19 cellular contexts compared by ENCODE assay signal in the genomic region with DNA sequence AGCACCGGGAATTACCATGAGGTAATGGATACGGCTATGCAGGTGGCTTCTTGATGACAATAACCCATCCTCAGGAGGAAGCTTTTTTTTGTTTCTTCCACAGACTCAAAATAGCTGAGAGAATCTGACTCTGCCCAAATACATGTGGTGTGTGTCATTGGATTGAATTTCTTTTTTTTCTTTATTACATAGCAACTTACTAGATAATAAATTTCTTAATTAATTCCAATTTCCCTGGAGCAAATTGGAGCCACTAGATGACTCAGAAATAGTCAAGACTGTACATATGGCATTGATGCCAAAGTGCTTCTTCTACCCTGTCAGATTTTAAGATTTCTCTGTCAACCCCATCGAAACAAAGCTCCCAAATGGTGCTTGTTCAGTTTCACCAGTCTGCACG. TPM values are rescaled to one million over a fixed set of nuclear protein-coding genes. Genes with fewer than 3 reads are reported as not detected.
DNase-seq lines count a peak whose midpoint lies in the region; ATAC-seq, FAIRE-seq and TF ChIP-seq lines count a peak whose summit lies in the region.
"Had no signal": no experiment of that assay in that cellular context is flagged by ENCODE, and none has a peak within 500 bp of the region (broad histone marks: within the 10 kb centered on the region; RNA-seq: fewer than 3 reads in every experiment).

No MANE protein-coding gene starts in this region.

- H3K9me3 Mint-ChIP-seq in nephron progenitor cell: no peaks in the 10 kb centered on the region

- no peak for TF ChIP-seq CTCF in HepG2 (CRISPR knock-in tag; IDR thresholded peaks at IDR 0.05)
- TF ChIP-seq CTCF in right lobe of liver (IDR thresholded peaks at IDR 0.05): no peak
- TF ChIP-seq CTCF in epithelial cell of esophagus (IDR thresholded peaks at IDR 0.05; ENCODE audit: insufficient read depth, low read depth, low read length, missing control alignments): no peak
- no peak for TF ChIP-seq CTCF in nephron progenitor cell (IDR thresholded peaks at IDR 0.05)

- no peak for ATAC-seq in HepG2
- ATAC-seq in right lobe of liver: no peak
- ATAC-seq in GM18502 (IDR thresholded peaks at IDR 0.05; ENCODE audit: poor library complexity, unreplicated experiment): no peak
- no peak for ATAC-seq in GM21576 (IDR thresholded peaks at IDR 0.05; ENCODE audit: unreplicated experiment)

- H3K9me3 ChIP-seq in HepG2 (ENCODE audit: low read length): no peaks in the 10 kb centered on the region
- no peaks in the 10 kb centered on the region for H3K9me3 ChIP-seq in right lobe of liver
- H3K9me3 ChIP-seq: BE2C, SJCRH30 had no signal

- H3K36me3 ChIP-seq in HepG2 (replicated peaks in 1 of 2; ENCODE audit: control insufficient read depth in 1 of 2, insufficient read depth in 2 of 2, low read length in 2 of 2) (no peaks in the 10 kb centered on the region), right lobe of liver (no peaks in the 10 kb centered on the region)
- H3K36me3 ChIP-seq: BE2C had no signal

- 70% methylated on average over 4 of the region's 4 CpGs for WGBS in HepG2 (ENCODE audit: low lambda C conversion rate)
- WGBS in right lobe of liver (ENCODE audit: insufficient coverage, low coverage, low lambda C conversion rate, missing lambda C conversion rate): 82% methylated on average over 4 of the region's 4 CpGs

- TF ChIP-seq EP300 in HepG2 (IDR thresholded peaks at IDR 0.05; ENCODE audit: low read depth in 2 of 2, low read length in 2 of 2) (no peak), HepG2 (CRISPR knock-in tag; IDR thresholded peaks at IDR 0.05; ENCODE audit: borderline replicate concordance) (no peak)

- CTCF ChIA-PET in HepG2 (lab: Yijun Ruan, JAX; ENCODE audit: low intra/inter-chr PET ratio, low total read pairs): no interaction called here

- H3K4me1 Mint-ChIP-seq in nephron progenitor cell: peaks cover 35% of the 10 kb centered on the region
- H3K4me1 Mint-ChIP-seq: CD8-positive, alpha-beta memory T cell had no signal

- no peak overlapping the region for H3K4me3 Mint-ChIP-seq in nephron progenitor cell
- H3K4me3 Mint-ChIP-seq: CD8-positive, alpha-beta memory T cell; H9 had no signal

- H3K4me2 ChIP-seq in HepG2 (ENCODE audit: low read depth, low read length): peak overlapping the region; percentile 47

- H3K9ac ChIP-seq in HepG2 (ENCODE audit: insufficient read depth, low read depth, low read length): peak overlapping the region; percentile 48

- peaks cover 11% of the 10 kb centered on the region for H3K27me3 Mint-ChIP-seq in nephron progenitor cell (ENCODE audit: low read depth, poor library complexity)

- no peak overlapping the region for H2AFZ ChIP-seq in HepG2 (ENCODE audit: low read length)

- no peaks in the 10 kb centered on the region for H3K79me2 ChIP-seq in HepG2 (ENCODE audit: insufficient read depth, low read length)

- H3K27me3 ChIP-seq in HepG2 (ENCODE audit: control insufficient read depth in 1 of 2, insufficient read depth in 2 of 2, low read length in 2 of 2) (no peaks in the 10 kb centered on the region), right lobe of liver (no peaks in the 10 kb centered on the region)
- H3K27me3 ChIP-seq: BE2C, SJCRH30 had no signal

- peak overlapping the region; percentile 86 for H3K27ac ChIP-seq in HepG2 (ENCODE audit: extremely low read length, insufficient read depth, low read length)
- H3K27ac ChIP-seq in right lobe of liver: no peak overlapping the region
- H3K27ac ChIP-seq: SJCRH30 had no signal

- TF ChIP-seq RAD21 in HepG2 (CRISPR knock-in tag; IDR thresholded peaks at IDR 0.05): no peak

- POLR2A ChIA-PET in HepG2 (lab: Yijun Ruan, JAX): interaction anchor here (0.6 to 1.0 kb wide), 2 partner anchors 8 to 9 kb away, joined by 3 read pairs; no protein-coding TSS in a partner anchor

- TF ChIP-seq POLR2A in HepG2 (IDR thresholded peaks at IDR 0.05; ENCODE audit: insufficient read depth in 1 of 2, low read depth in 2 of 2, low read length in 2 of 2) (no peak), right lobe of liver (IDR thresholded peaks at IDR 0.05) (no peak)

- H3K4me1 ChIP-seq in HepG2 (ENCODE audit: insufficient read depth, low read length): peaks cover 83% of the 10 kb centered on the region
- H3K4me1 ChIP-seq in right lobe of liver: peaks cover 0 to 14% (median 4%) of the 10 kb centered on the region in 4 donors
- H3K4me1 ChIP-seq: BE2C had no signal

- H3K4me3 ChIP-seq in HepG2 (replicated peaks in 1 of 3; ENCODE audit: insufficient read depth in 1 of 3, low read depth in 2 of 3, low read length in 3 of 3): no peak overlapping the region; a peak in 1 of 6 replicates
- H3K4me3 ChIP-seq in right lobe of liver: no peak overlapping the region
- H3K4me3 ChIP-seq in epithelial cell of esophagus (ENCODE audit: low read length): no peak overlapping the region
- H3K4me3 ChIP-seq: SJCRH30 had no signal

- intact Hi-C loops in HepG2 (cut with micrococcal nuclease; ENCODE audit: unreplicated experiment): no loop called here
- intact Hi-C loops in right lobe of liver (cut with DNase I): no loop called here

- in situ Hi-C loops in HepG2 (cut with HindIII; ENCODE audit: extremely low pct_ligation_motif_present, low pct_unique_long_range_greater_than_20kb): no loop called here

- FAIRE-seq in HepG2 (lab: Jason Lieb, UNC): no peak
- FAIRE-seq: RCC 7860 had no signal

- no TSS peak for BruUV-seq in HepG2 (replicated peaks; lab: Mats Ljungman, UMichigan)

- H4K20me1 ChIP-seq in HepG2 (ENCODE audit: insufficient read depth, low read length): no peaks in the 10 kb centered on the region

- no peaks in the 10 kb centered on the region for H3K36me3 Mint-ChIP-seq in nephron progenitor cell (ENCODE audit: low read depth)

- no peak overlapping the region for H3K27ac Mint-ChIP-seq in nephron progenitor cell
- H3K27ac Mint-ChIP-seq: CD8-positive, alpha-beta memory T cell; H9 had no signal

- no peak for DNase-seq in HepG2 (ENCODE audit: low spot score)
- no peak for DNase-seq in right lobe of liver
- DNase-seq in NCI-H2171 treated with DMSO at 0.1 percent for 48 hours (lab: John Stamatoyannopoulos, UW): peak; percentile 74
- peak; percentile 26 for DNase-seq in epithelial cell of esophagus (ENCODE audit: low read depth)
- no peak for DNase-seq in NCI-H748 (lab: John Stamatoyannopoulos, UW; ENCODE audit: unreplicated experiment)
- DNase-seq in nephron progenitor cell: no peak
- DNase-seq: BE2C; CD8-positive, alpha-beta memory T cell; H9; IMR-90; NCI-H1436; NCI-H2029 treated with DMSO at 0.1 percent for 48 hours; NCI-H345; NCI-H748 treated with DMSO at 0.1 percent for 48 hours; SJCRH30 had no signal

TF ChIP-seq in HepG2, 621 proteins besides CTCF, POLR2A, EP300 and RAD21:
- TF ChIP-seq ZNF232 (CRISPR knock-in tag; IDR thresholded peaks at IDR 0.05; ENCODE audit: borderline replicate concordance): no peak
- no peak for TF ChIP-seq NONO (IDR thresholded peaks at IDR 0.05)
- TF ChIP-seq NONO (CRISPR knock-in tag; conservative IDR thresholded peaks at IDR 0.05): no peak
- no peak for TF ChIP-seq GATA4 (IDR thresholded peaks at IDR 0.05; ENCODE audit: borderline replicate concordance, low read depth)
- TF ChIP-seq ZEB1 (IDR thresholded peaks at IDR 0.05; ENCODE audit: insufficient replicate concordance, low read depth): peak; percentile 17
- 0 out of 2 replicates have a peak, but pooled peaks have one; percentile 23 for TF ChIP-seq NCOA1 (CRISPR knock-in tag; IDR thresholded peaks at IDR 0.05)
TF ChIP-seq in HepG2: peak in this region for 2.

RNA-seq across cellular contexts. Expression of a gene that starts 42.7 kb away (rescaled TPM):
- total RNA-seq in HepG2 (2016; rRNA removed; fragmentation: Illumina TruSeq; extraction: Trizol): not detected in 2 replicates
- not detected in 2 replicates for total RNA-seq in HepG2 (2016; cell fraction: cytosol; rRNA removed; fragmentation: Illumina TruSeq; extraction: Trizol; ENCODE audit: low read depth)
- total RNA-seq in HepG2 (2016; cell fraction: insoluble cytoplasmic fraction; rRNA removed; fragmentation: Illumina TruSeq; extraction: Trizol): not detected in 2 replicates
- total RNA-seq in HepG2 (2016; cell fraction: membrane; rRNA removed; fragmentation: Illumina TruSeq; extraction: Trizol): not detected in 2 replicates
- total RNA-seq in HepG2 (2016; cell fraction: nucleus; rRNA removed; fragmentation: Illumina TruSeq; extraction: Trizol): not detected in 2 replicates
- polyA plus RNA-seq in HepG2 (2011; rRNA removed): not detected in 2 replicates
- not detected in 2 replicates for polyA plus RNA-seq in HepG2 (2011; cell fraction: cytosol; rRNA removed)
- 0.03 TPM in 1 of 2 replicates, not detected in the other for polyA plus RNA-seq in HepG2 (2011; cell fraction: nucleus; rRNA removed)
- not detected in 2 replicates for polyA plus RNA-seq in HepG2 (2012)
- not detected in 2 replicates for polyA plus RNA-seq in HepG2 (2016; cell fraction: cytosol; fragmentation: Illumina TruSeq; extraction: Trizol; ENCODE audit: low read depth)
- polyA plus RNA-seq in HepG2 (2016; cell fraction: insoluble cytoplasmic fraction; fragmentation: Illumina TruSeq; extraction: Trizol; ENCODE audit: low read depth): not detected in 2 replicates
- not detected in 2 replicates for polyA plus RNA-seq in HepG2 (2016; cell fraction: membrane; fragmentation: Illumina TruSeq; extraction: Trizol; ENCODE audit: low read depth)
- polyA plus RNA-seq in HepG2 (2016; cell fraction: nucleus; fragmentation: Illumina TruSeq; extraction: Trizol; ENCODE audit: insufficient read depth, low read depth): not detected in 2 replicates
- not detected in 2 replicates for polyA minus RNA-seq in HepG2 (2011; rRNA and poly(A)+ RNA removed; ENCODE audit: low replicate concordance)
- not detected in 2 replicates for polyA minus RNA-seq in HepG2 (2011; cell fraction: cytosol; rRNA and poly(A)+ RNA removed)
- not detected in 2 replicates for polyA minus RNA-seq in HepG2 (2011; cell fraction: nucleus; rRNA and poly(A)+ RNA removed)
- total RNA-seq in right lobe of liver: under 1 TPM in 1 of 6 experiments, not detected in 5; 0.04 TPM
- total RNA-seq: CD8-positive, alpha-beta memory T cell; IMR-90; LHCN-M2; SJCRH30 had no signal
- polyA plus RNA-seq: CD8-positive, alpha-beta memory T cell; IMR-90 had no signal

Comparison
In these comparisons a context has a peak if more than half of its experiments do, and no peak if none do; other contexts are left out.
1. DNase-seq: peak in NCI-H2171 treated with DMSO at 0.1 percent for 48 hours (single experiment) and epithelial cell of esophagus (single experiment); none in HepG2 (single experiment), right lobe of liver (0 of 3), NCI-H748 (single experiment) and nephron progenitor cell (single experiment).